27 cellular contexts compared by ENCODE assay signal in genomic region chr12:27960822-27961221, GRCh38. TPM values are rescaled to one million over a fixed set of nuclear protein-coding genes. Genes with fewer than 3 reads are reported as not detected.
"Had no signal": no experiment of that assay in that cellular context is flagged by ENCODE, and none has a peak within 500 bp of the region (broad histone marks: within the 10 kb centered on the region; RNA-seq: fewer than 3 reads in every experiment).

No MANE protein-coding gene starts in this region.

- H3K36me3 Mint-ChIP-seq: activated CD4-positive, alpha-beta memory T cell treated with anti-CD3 and anti-CD28 coated beads for 36 hours; activated naive CD8-positive, alpha-beta T cell treated with anti-CD3 and anti-CD28 coated beads for 36 hours; IgD-negative memory B cell had no signal

- H3K9me3 Mint-ChIP-seq: activated CD4-positive, alpha-beta memory T cell treated with anti-CD3 and anti-CD28 coated beads for 36 hours; activated CD4-positive, alpha-beta T cell treated with anti-CD3 and anti-CD28 coated beads, Interleukin-2, amount 10 ng/mL, durations not matched to agents 7 days and 5 days; activated naive CD4-positive, alpha-beta T cell treated with anti-CD3 and anti-CD28 coated beads for 36 hours; activated naive CD8-positive, alpha-beta T cell treated with anti-CD3 and anti-CD28 coated beads for 36 hours; activated T-cell treated with anti-CD3 and anti-CD28 coated beads, Interleukin-2, amount 50 U/mL, for 4 hours had no signal

- DNase-seq: activated CD4-positive, alpha-beta memory T cell treated with anti-CD3 and anti-CD28 coated beads for 36 hours; activated CD4-positive, alpha-beta T cell treated with anti-CD3 and anti-CD28 coated beads, Interleukin-2, amount 10 ng/mL, durations not matched to agents 7 days and 5 days; activated CD4-positive, CD25-positive, alpha-beta regulatory T cell; activated CD8-positive, alpha-beta memory T cell treated with anti-CD3 and anti-CD28 coated beads for 24 hours; activated gamma-delta T cell; activated naive CD4-positive, alpha-beta T cell treated with anti-CD3 and anti-CD28 coated beads for 36 hours; activated naive CD8-positive, alpha-beta T cell treated with anti-CD3 and anti-CD28 coated beads for 36 hours; activated T-cell treated with anti-CD3 and anti-CD28 coated beads, Interleukin-2, amount 50 U/mL, for 4 hours; cerebellar nuclear complex; MG63; NCI-H1417; NCI-H187 treated with DMSO at 0.1 percent for 48 hours; NCI-H2081 treated with DMSO at 0.1 percent for 48 hours; NCI-H2227 treated with DMSO at 0.1 percent for 48 hours; NCI-H510A; NCI-H526 treated with DMSO at 0.1 percent for 48 hours; NCI-H82; Peyer's patch; Right ventricle myocardium superior; SJCRH30; SK-N-SH; T-helper 1 cell had no signal

- H3K4me3 ChIP-seq: MG63, Peyer's patch, SJCRH30 had no signal

- H3K4me2 ChIP-seq: KMS-11, SK-N-SH had no signal

- H3K4me1 ChIP-seq: Peyer's patch had no signal

- H3K27ac ChIP-seq: KMS-11, Peyer's patch, RWPE1, SJCRH30, VCaP had no signal

- H3K9me3 ChIP-seq: MG63, Peyer's patch, SK-N-SH had no signal

- H3K36me3 ChIP-seq: MG63, Peyer's patch had no signal

- H3K27me3 ChIP-seq: MG63, Peyer's patch, SJCRH30 had no signal

- H3K27ac Mint-ChIP-seq: activated CD4-positive, alpha-beta memory T cell treated with anti-CD3 and anti-CD28 coated beads for 36 hours; activated CD4-positive, alpha-beta T cell treated with anti-CD3 and anti-CD28 coated beads, Interleukin-2, amount 10 ng/mL, durations not matched to agents 7 days and 5 days; activated naive CD4-positive, alpha-beta T cell treated with anti-CD3 and anti-CD28 coated beads for 36 hours; activated naive CD8-positive, alpha-beta T cell treated with anti-CD3 and anti-CD28 coated beads for 36 hours; IgD-negative memory B cell had no signal

- ATAC-seq: activated T-cell treated with anti-CD3 and anti-CD28 coated beads, Interleukin-2, amount 50 U/mL, for 4 hours had no signal

- H3K9ac ChIP-seq: KMS-11, SK-N-SH had no signal

RNA-seq across cellular contexts. Expression of gene PTHLH, which starts 11.7 kb away (rescaled TPM):
- total RNA-seq: activated CD4-positive, alpha-beta T cell treated with anti-CD3 and anti-CD28 coated beads, Interleukin-2, amount 10 ng/mL, durations not matched to agents 7 days and 5 days; activated naive CD4-positive, alpha-beta T cell treated with anti-CD3 and anti-CD28 coated beads for 36 hours; activated naive CD8-positive, alpha-beta T cell treated with anti-CD3 and anti-CD28 coated beads for 36 hours; Peyer's patch; Right ventricle myocardium superior; T-helper 2 cell treated with Interferon-gamma antibody and Interleukin-4, amounts not matched to agents 100 ng/mL and 5 ng/mL, for 36 hours had no signal
- polyA plus RNA-seq: IgD-negative memory B cell had no signal
